Comparison of ENCODE assay signal across 2 cellular contexts in genomic region chr1:59926381-59927243, GRCh38.
TF ChIP-seq lines count a peak whose summit lies in the region.

A gene with protein sequence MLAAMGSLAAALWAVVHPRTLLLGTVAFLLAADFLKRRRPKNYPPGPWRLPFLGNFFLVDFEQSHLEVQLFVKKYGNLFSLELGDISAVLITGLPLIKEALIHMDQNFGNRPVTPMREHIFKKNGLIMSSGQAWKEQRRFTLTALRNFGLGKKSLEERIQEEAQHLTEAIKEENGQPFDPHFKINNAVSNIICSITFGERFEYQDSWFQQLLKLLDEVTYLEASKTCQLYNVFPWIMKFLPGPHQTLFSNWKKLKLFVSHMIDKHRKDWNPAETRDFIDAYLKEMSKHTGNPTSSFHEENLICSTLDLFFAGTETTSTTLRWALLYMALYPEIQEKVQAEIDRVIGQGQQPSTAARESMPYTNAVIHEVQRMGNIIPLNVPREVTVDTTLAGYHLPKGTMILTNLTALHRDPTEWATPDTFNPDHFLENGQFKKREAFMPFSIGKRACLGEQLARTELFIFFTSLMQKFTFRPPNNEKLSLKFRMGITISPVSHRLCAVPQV (minus strand): TSS chr1:59926773. CDS start chr1:59926746, 27 bp downstream.

TF ChIP-seq in WTC11, 78 proteins besides CTCF, POLR2A, EP300 and RAD21 (continued from another document and continues in another):
- TF ChIP-seq, protein P1, sequence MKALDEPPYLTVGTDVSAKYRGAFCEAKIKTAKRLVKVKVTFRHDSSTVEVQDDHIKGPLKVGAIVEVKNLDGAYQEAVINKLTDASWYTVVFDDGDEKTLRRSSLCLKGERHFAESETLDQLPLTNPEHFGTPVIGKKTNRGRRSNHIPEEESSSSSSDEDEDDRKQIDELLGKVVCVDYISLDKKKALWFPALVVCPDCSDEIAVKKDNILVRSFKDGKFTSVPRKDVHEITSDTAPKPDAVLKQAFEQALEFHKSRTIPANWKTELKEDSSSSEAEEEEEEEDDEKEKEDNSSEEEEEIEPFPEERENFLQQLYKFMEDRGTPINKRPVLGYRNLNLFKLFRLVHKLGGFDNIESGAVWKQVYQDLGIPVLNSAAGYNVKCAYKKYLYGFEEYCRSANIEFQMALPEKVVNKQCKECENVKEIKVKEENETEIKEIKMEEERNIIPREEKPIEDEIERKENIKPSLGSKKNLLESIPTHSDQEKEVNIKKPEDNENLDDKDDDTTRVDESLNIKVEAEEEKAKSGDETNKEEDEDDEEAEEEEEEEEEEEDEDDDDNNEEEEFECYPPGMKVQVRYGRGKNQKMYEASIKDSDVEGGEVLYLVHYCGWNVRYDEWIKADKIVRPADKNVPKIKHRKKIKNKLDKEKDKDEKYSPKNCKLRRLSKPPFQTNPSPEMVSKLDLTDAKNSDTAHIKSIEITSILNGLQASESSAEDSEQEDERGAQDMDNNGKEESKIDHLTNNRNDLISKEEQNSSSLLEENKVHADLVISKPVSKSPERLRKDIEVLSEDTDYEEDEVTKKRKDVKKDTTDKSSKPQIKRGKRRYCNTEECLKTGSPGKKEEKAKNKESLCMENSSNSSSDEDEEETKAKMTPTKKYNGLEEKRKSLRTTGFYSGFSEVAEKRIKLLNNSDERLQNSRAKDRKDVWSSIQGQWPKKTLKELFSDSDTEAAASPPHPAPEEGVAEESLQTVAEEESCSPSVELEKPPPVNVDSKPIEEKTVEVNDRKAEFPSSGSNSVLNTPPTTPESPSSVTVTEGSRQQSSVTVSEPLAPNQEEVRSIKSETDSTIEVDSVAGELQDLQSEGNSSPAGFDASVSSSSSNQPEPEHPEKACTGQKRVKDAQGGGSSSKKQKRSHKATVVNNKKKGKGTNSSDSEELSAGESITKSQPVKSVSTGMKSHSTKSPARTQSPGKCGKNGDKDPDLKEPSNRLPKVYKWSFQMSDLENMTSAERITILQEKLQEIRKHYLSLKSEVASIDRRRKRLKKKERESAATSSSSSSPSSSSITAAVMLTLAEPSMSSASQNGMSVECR (CRISPR knock-in tag; IDR thresholded peaks at IDR 0.05; ENCODE audit: borderline replicate concordance) = peak; percentile 33; the same call in 1 of the 2 replicates
- TF ChIP-seq GRHL2 (CRISPR knock-in tag; IDR thresholded peaks at IDR 0.05; ENCODE audit: insufficient replicate concordance, severe bottlenecking) (no peak), NR3C1 (CRISPR knock-in tag; conservative IDR thresholded peaks at IDR 0.05; ENCODE audit: low read depth) (no peak), ZNF425 (CRISPR knock-in tag; conservative IDR thresholded peaks at IDR 0.05) (no peak), NR1H2 (CRISPR knock-in tag; IDR thresholded peaks at IDR 0.05) (no peak), ZNF317 (CRISPR knock-in tag; IDR thresholded peaks at IDR 0.05; ENCODE audit: borderline replicate concordance, low read depth) (no peak)
- TF ChIP-seq, protein P2, sequence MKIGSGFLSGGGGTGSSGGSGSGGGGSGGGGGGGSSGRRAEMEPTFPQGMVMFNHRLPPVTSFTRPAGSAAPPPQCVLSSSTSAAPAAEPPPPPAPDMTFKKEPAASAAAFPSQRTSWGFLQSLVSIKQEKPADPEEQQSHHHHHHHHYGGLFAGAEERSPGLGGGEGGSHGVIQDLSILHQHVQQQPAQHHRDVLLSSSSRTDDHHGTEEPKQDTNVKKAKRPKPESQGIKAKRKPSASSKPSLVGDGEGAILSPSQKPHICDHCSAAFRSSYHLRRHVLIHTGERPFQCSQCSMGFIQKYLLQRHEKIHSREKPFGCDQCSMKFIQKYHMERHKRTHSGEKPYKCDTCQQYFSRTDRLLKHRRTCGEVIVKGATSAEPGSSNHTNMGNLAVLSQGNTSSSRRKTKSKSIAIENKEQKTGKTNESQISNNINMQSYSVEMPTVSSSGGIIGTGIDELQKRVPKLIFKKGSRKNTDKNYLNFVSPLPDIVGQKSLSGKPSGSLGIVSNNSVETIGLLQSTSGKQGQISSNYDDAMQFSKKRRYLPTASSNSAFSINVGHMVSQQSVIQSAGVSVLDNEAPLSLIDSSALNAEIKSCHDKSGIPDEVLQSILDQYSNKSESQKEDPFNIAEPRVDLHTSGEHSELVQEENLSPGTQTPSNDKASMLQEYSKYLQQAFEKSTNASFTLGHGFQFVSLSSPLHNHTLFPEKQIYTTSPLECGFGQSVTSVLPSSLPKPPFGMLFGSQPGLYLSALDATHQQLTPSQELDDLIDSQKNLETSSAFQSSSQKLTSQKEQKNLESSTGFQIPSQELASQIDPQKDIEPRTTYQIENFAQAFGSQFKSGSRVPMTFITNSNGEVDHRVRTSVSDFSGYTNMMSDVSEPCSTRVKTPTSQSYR (CRISPR knock-in tag; IDR thresholded peaks at IDR 0.05) = no peak
- TF ChIP-seq, protein P3, sequence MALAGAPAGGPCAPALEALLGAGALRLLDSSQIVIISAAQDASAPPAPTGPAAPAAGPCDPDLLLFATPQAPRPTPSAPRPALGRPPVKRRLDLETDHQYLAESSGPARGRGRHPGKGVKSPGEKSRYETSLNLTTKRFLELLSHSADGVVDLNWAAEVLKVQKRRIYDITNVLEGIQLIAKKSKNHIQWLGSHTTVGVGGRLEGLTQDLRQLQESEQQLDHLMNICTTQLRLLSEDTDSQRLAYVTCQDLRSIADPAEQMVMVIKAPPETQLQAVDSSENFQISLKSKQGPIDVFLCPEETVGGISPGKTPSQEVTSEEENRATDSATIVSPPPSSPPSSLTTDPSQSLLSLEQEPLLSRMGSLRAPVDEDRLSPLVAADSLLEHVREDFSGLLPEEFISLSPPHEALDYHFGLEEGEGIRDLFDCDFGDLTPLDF (CRISPR knock-in tag; IDR thresholded peaks at IDR 0.05) = no peak; the same call in 1 of the 2 replicates

TF ChIP-seq in HepG2, 621 proteins besides CTCF, POLR2A, EP300 and RAD21 (continues in another document):
- TF ChIP-seq, protein P4, sequence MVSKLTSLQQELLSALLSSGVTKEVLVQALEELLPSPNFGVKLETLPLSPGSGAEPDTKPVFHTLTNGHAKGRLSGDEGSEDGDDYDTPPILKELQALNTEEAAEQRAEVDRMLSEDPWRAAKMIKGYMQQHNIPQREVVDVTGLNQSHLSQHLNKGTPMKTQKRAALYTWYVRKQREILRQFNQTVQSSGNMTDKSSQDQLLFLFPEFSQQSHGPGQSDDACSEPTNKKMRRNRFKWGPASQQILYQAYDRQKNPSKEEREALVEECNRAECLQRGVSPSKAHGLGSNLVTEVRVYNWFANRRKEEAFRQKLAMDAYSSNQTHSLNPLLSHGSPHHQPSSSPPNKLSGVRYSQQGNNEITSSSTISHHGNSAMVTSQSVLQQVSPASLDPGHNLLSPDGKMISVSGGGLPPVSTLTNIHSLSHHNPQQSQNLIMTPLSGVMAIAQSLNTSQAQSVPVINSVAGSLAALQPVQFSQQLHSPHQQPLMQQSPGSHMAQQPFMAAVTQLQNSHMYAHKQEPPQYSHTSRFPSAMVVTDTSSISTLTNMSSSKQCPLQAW (CRISPR knock-in tag; IDR thresholded peaks at IDR 0.05) = no peak
- TF ChIP-seq ELF4 (CRISPR knock-in tag; IDR thresholded peaks at IDR 0.05; ENCODE audit: borderline replicate concordance) (no peak), ZNF468 (CRISPR knock-in tag; IDR thresholded peaks at IDR 0.05) (no peak), ZNF350 (CRISPR knock-in tag; IDR thresholded peaks at IDR 0.05; ENCODE audit: borderline replicate concordance, low read depth) (peak; percentile 62), PCBP2 (optimal IDR thresholded peaks at IDR 0.05; ENCODE audit: low read depth, low read length, poor library complexity, severe bottlenecking) (no peak), KAT8 (CRISPR knock-in tag; IDR thresholded peaks at IDR 0.05) (peak; percentile 41), HOXA3 (CRISPR knock-in tag; IDR thresholded peaks at IDR 0.05) (peak; percentile 26; the same call in 1 of the 2 replicates), EED (CRISPR knock-in tag; IDR thresholded peaks at IDR 0.05) (no peak), PTBP1 (IDR thresholded peaks at IDR 0.05; ENCODE audit: low read depth, low read length, poor library complexity, severe bottlenecking) (no peak), MYC (CRISPR knock-in tag; IDR thresholded peaks at IDR 0.05; ENCODE audit: borderline replicate concordance) (peak; percentile 53; the same call in 1 of the 2 replicates), ZNF232 (CRISPR knock-in tag; IDR thresholded peaks at IDR 0.05; ENCODE audit: borderline replicate concordance) (no peak), PITX1 (CRISPR knock-in tag; IDR thresholded peaks at IDR 0.05) (peak; percentile 61; the same call in 1 of the 2 replicates), LRRFIP1 (CRISPR knock-in tag; conservative IDR thresholded peaks at IDR 0.05) (no peak), MXI1 (IDR thresholded peaks at IDR 0.05; ENCODE audit: borderline replicate concordance, low read depth, low read length) (0 out of 3 replicates have a peak, but pooled peaks have one; percentile 16), ZBTB42 (CRISPR knock-in tag; IDR thresholded peaks at IDR 0.05) (no peak), ZNF605 (CRISPR knock-in tag; IDR thresholded peaks at IDR 0.05) (no peak), ARNT2 (CRISPR knock-in tag; IDR thresholded peaks at IDR 0.05; ENCODE audit: low read depth) (no peak), KMT2B (CRISPR knock-in tag; IDR thresholded peaks at IDR 0.05) (0 out of 2 replicates have a peak, but pooled peaks have one; percentile 60), GATAD2A (CRISPR knock-in tag; IDR thresholded peaks at IDR 0.05) (no peak), NFE2L1 (CRISPR knock-in tag; IDR thresholded peaks at IDR 0.05; ENCODE audit: borderline replicate concordance) (peak; percentile 39; the same call in 1 of the 2 replicates), ZNF260 (CRISPR knock-in tag; IDR thresholded peaks at IDR 0.05; ENCODE audit: borderline replicate concordance, low read depth) (no peak), ZNF496 (CRISPR knock-in tag; IDR thresholded peaks at IDR 0.05; ENCODE audit: insufficient replicate concordance) (no peak), IRF2 (CRISPR knock-in tag; IDR thresholded peaks at IDR 0.05) (peak; percentile 25; the same call in 1 of the 2 replicates), ELF3 (CRISPR knock-in tag; IDR thresholded peaks at IDR 0.05) (no peak), NR2C2 (CRISPR knock-in tag; IDR thresholded peaks at IDR 0.05; ENCODE audit: borderline replicate concordance) (no peak), ZFP91 (CRISPR knock-in tag; IDR thresholded peaks at IDR 0.05; ENCODE audit: borderline replicate concordance) (peak; percentile 83), KLF16 (CRISPR knock-in tag; IDR thresholded peaks at IDR 0.05) (no peak), ZNF615 (CRISPR knock-in tag; IDR thresholded peaks at IDR 0.05; ENCODE audit: borderline replicate concordance) (no peak), MED1 (CRISPR knock-in tag; IDR thresholded peaks at IDR 0.05) (no peak; the same call in 1 of the 2 replicates), SNAPC2 (CRISPR knock-in tag; IDR thresholded peaks at IDR 0.05) (no peak)
- TF ChIP-seq, protein P5, sequence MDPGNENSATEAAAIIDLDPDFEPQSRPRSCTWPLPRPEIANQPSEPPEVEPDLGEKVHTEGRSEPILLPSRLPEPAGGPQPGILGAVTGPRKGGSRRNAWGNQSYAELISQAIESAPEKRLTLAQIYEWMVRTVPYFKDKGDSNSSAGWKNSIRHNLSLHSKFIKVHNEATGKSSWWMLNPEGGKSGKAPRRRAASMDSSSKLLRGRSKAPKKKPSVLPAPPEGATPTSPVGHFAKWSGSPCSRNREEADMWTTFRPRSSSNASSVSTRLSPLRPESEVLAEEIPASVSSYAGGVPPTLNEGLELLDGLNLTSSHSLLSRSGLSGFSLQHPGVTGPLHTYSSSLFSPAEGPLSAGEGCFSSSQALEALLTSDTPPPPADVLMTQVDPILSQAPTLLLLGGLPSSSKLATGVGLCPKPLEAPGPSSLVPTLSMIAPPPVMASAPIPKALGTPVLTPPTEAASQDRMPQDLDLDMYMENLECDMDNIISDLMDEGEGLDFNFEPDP (CRISPR knock-in tag; conservative IDR thresholded peaks at IDR 0.05) = no peak
- TF ChIP-seq, protein P6, sequence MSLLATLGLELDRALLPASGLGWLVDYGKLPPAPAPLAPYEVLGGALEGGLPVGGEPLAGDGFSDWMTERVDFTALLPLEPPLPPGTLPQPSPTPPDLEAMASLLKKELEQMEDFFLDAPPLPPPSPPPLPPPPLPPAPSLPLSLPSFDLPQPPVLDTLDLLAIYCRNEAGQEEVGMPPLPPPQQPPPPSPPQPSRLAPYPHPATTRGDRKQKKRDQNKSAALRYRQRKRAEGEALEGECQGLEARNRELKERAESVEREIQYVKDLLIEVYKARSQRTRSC (CRISPR knock-in tag; IDR thresholded peaks at IDR 0.05; ENCODE audit: low read depth) = no peak
- TF ChIP-seq, protein P7, sequence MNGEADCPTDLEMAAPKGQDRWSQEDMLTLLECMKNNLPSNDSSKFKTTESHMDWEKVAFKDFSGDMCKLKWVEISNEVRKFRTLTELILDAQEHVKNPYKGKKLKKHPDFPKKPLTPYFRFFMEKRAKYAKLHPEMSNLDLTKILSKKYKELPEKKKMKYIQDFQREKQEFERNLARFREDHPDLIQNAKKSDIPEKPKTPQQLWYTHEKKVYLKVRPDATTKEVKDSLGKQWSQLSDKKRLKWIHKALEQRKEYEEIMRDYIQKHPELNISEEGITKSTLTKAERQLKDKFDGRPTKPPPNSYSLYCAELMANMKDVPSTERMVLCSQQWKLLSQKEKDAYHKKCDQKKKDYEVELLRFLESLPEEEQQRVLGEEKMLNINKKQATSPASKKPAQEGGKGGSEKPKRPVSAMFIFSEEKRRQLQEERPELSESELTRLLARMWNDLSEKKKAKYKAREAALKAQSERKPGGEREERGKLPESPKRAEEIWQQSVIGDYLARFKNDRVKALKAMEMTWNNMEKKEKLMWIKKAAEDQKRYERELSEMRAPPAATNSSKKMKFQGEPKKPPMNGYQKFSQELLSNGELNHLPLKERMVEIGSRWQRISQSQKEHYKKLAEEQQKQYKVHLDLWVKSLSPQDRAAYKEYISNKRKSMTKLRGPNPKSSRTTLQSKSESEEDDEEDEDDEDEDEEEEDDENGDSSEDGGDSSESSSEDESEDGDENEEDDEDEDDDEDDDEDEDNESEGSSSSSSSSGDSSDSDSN (CRISPR knock-in tag; IDR thresholded peaks at IDR 0.05) = peak; percentile 77
